Comparison of ENCODE assay signal across 31 cellular contexts in the genomic region with DNA sequence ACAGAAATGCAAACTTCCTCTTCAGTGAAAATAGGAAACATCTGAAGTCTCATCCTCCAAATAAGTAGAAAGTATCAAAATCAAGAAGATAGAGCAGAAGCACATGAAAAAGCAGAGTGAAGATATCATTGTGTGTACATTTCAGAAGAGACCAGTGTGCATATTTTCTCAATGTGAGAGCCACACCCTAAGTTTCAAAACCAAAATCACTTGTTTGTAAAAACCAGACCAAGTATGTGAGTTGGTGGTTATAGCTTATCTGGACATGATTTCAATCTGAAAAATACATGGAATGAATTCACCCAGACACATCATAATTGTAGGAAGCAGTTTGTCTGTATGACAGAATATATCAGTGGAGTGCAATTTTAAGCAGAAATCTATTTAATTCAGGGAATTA.
"Had no signal": no experiment of that assay in that cellular context is flagged by ENCODE, and none has a peak within 500 bp of the region (broad histone marks: within the 10 kb centered on the region; RNA-seq: fewer than 3 reads in every experiment).

No MANE protein-coding gene starts in this region.

- H3K27me3 Mint-ChIP-seq: activated B cell treated with CpG ODN at 0.5 μM for 24 hours; activated CD4-positive, alpha-beta memory T cell treated with anti-CD3 and anti-CD28 coated beads for 36 hours; activated CD4-positive, alpha-beta T cell treated with anti-CD3 and anti-CD28 coated beads, Interleukin-2, amount 10 ng/mL, durations not matched to agents 24 days and 14 days; activated CD8-positive, alpha-beta T cell treated with anti-CD3 and anti-CD28 coated beads for 36 hours; activated naive CD4-positive, alpha-beta T cell treated with anti-CD3 and anti-CD28 coated beads, Interleukin-2, amount 10 ng/mL, durations not matched to agents 7 days and 5 days; activated naive CD4-positive, alpha-beta T cell treated with anti-CD3 and anti-CD28 coated beads, Interleukin-2, amount 50 U/mL, for 24 hours; activated naive CD8-positive, alpha-beta T cell; activated naive CD8-positive, alpha-beta T cell treated with anti-CD3 and anti-CD28 coated beads, Interleukin-2, amount 10 ng/mL, durations not matched to agents 7 days and 5 days; activated naive CD8-positive, alpha-beta T cell treated with anti-CD3 and anti-CD28 coated beads, Interleukin-2, amount 50 U/mL, for 24 hours; activated T-helper 17 cell treated with anti-CD3 and anti-CD28 coated beads, Interleukin-2, amount 50 U/mL, for 72 hours; T-helper 17 cell had no signal

- DNase-seq: activated B cell treated with CpG ODN at 0.5 μM for 24 hours; activated CD4-positive, alpha-beta memory T cell treated with anti-CD3 and anti-CD28 coated beads for 36 hours; activated CD4-positive, alpha-beta T cell treated with anti-CD3 and anti-CD28 coated beads for 4 hours; activated CD4-positive, alpha-beta T cell treated with anti-CD3 and anti-CD28 coated beads, Interleukin-2, amount 10 ng/mL, durations not matched to agents 24 days and 14 days; activated CD4-positive, alpha-beta T cell treated with anti-CD3 and anti-CD28 coated beads, Interleukin-2, amount 50 U/mL, for 1 hour; activated CD4-positive, alpha-beta T cell treated with anti-CD3 and anti-CD28 coated beads, Interleukin-2, amount 50 U/mL, for 4 hours; activated CD4-positive, CD25-positive, alpha-beta regulatory T cell treated with anti-CD3 and anti-CD28 coated beads, Interleukin-2, amount 50 U/mL, for 72 hours; activated CD8-positive, alpha-beta memory T cell treated with anti-CD3 and anti-CD28 coated beads, Interleukin-2, amount 50 U/mL, for 4 hours; activated CD8-positive, alpha-beta T cell treated with anti-CD3 and anti-CD28 coated beads for 36 hours; activated effector memory CD4-positive, alpha-beta T cell treated with anti-CD3 and anti-CD28 coated beads, Interleukin-2, amount 50 U/mL, for 16 hours; activated gamma-delta T cell treated with Interleukin-2 at 50 U/mL for 16 hours; activated naive CD4-positive, alpha-beta T cell; activated naive CD4-positive, alpha-beta T cell treated with anti-CD3 and anti-CD28 coated beads, Interleukin-2, amount 10 ng/mL, durations not matched to agents 7 days and 5 days; activated naive CD8-positive, alpha-beta T cell treated with anti-CD3 and anti-CD28 coated beads, Interleukin-2, amount 10 ng/mL, durations not matched to agents 7 days and 5 days; activated naive CD8-positive, alpha-beta T cell treated with anti-CD3 and anti-CD28 coated beads, Interleukin-2, amount 50 U/mL, for 24 hours; activated T-cell treated with anti-CD3 and anti-CD28 coated beads for 4 hours; activated T-cell treated with anti-CD3 and anti-CD28 coated beads, Interleukin-2, amount 50 U/mL, for 1 hour; activated T-cell treated with anti-CD3 and anti-CD28 coated beads, Interleukin-2, amount 50 U/mL, for 48 hours; amniotic stem cell; aorta; body of pancreas; brain microvascular endothelial cell; central memory CD4-positive, alpha-beta T cell; T-helper 17 cell; T-helper 9 cell had no signal

- H3K27me3 ChIP-seq: body of pancreas, brain microvascular endothelial cell, breast epithelium had no signal

- H3K4me3 ChIP-seq: body of pancreas, breast epithelium had no signal

- H3K27ac Mint-ChIP-seq: activated B cell treated with CpG ODN at 0.5 μM for 24 hours; activated CD4-positive, alpha-beta memory T cell treated with anti-CD3 and anti-CD28 coated beads for 36 hours; activated CD4-positive, alpha-beta T cell treated with anti-CD3 and anti-CD28 coated beads, Interleukin-2, amount 10 ng/mL, durations not matched to agents 24 days and 14 days; activated CD8-positive, alpha-beta T cell treated with anti-CD3 and anti-CD28 coated beads for 36 hours; activated naive CD4-positive, alpha-beta T cell treated with anti-CD3 and anti-CD28 coated beads, Interleukin-2, amount 10 ng/mL, durations not matched to agents 7 days and 5 days; activated naive CD4-positive, alpha-beta T cell treated with anti-CD3 and anti-CD28 coated beads, Interleukin-2, amount 50 U/mL, for 24 hours; activated naive CD8-positive, alpha-beta T cell; activated naive CD8-positive, alpha-beta T cell treated with anti-CD3 and anti-CD28 coated beads, Interleukin-2, amount 10 ng/mL, durations not matched to agents 7 days and 5 days; activated naive CD8-positive, alpha-beta T cell treated with anti-CD3 and anti-CD28 coated beads, Interleukin-2, amount 50 U/mL, for 24 hours; activated T-helper 1 cell treated with anti-CD3 and anti-CD28 coated beads, Interleukin-12 subunit alpha, Interleukin-12 subunit beta, Interleukin-2, Interleukin-4 antibody, amounts not matched to agents 30 ng/mL and 10 ng/mL and 1 ng/mL, durations not matched to agents 14 hours and 24 hours and 36 hours; activated T-helper 17 cell treated with anti-CD3 and anti-CD28 coated beads, Interleukin-2, amount 50 U/mL, for 72 hours; T-helper 17 cell had no signal

- ATAC-seq: activated CD8-positive, alpha-beta T cell treated with anti-CD3 and anti-CD28 coated beads for 36 hours; activated naive CD8-positive, alpha-beta T cell treated with anti-CD3 and anti-CD28 coated beads, Interleukin-2, amount 50 U/mL, for 24 hours; activated T-helper 17 cell treated with anti-CD3 and anti-CD28 coated beads, Interleukin-2, amount 50 U/mL, for 72 hours; body of pancreas; T-helper 17 cell had no signal

- H3K36me3 Mint-ChIP-seq: activated CD4-positive, alpha-beta memory T cell treated with anti-CD3 and anti-CD28 coated beads for 36 hours; activated naive CD4-positive, alpha-beta T cell treated with anti-CD3 and anti-CD28 coated beads, Interleukin-2, amount 10 ng/mL, durations not matched to agents 7 days and 5 days; activated naive CD4-positive, alpha-beta T cell treated with anti-CD3 and anti-CD28 coated beads, Interleukin-2, amount 50 U/mL, for 24 hours; activated naive CD8-positive, alpha-beta T cell; activated naive CD8-positive, alpha-beta T cell treated with anti-CD3 and anti-CD28 coated beads, Interleukin-2, amount 10 ng/mL, durations not matched to agents 7 days and 5 days had no signal

- H3K36me3 ChIP-seq: brain microvascular endothelial cell, breast epithelium had no signal

- H3K27ac ChIP-seq: body of pancreas, brain microvascular endothelial cell, breast epithelium, VCaP had no signal

- H3K4me1 ChIP-seq: body of pancreas, breast epithelium had no signal

- H3K4me1 Mint-ChIP-seq: activated B cell treated with CpG ODN at 0.5 μM for 24 hours; activated CD4-positive, alpha-beta T cell treated with anti-CD3 and anti-CD28 coated beads, Interleukin-2, amount 10 ng/mL, durations not matched to agents 24 days and 14 days; activated naive CD4-positive, alpha-beta T cell treated with anti-CD3 and anti-CD28 coated beads, Interleukin-2, amount 10 ng/mL, durations not matched to agents 7 days and 5 days; activated naive CD4-positive, alpha-beta T cell treated with anti-CD3 and anti-CD28 coated beads, Interleukin-2, amount 50 U/mL, for 24 hours; activated naive CD8-positive, alpha-beta T cell treated with anti-CD3 and anti-CD28 coated beads, Interleukin-2, amount 10 ng/mL, durations not matched to agents 7 days and 5 days; activated naive CD8-positive, alpha-beta T cell treated with anti-CD3 and anti-CD28 coated beads, Interleukin-2, amount 50 U/mL, for 24 hours; activated T-helper 17 cell treated with anti-CD3 and anti-CD28 coated beads, Interleukin-2, amount 50 U/mL, for 72 hours; T-helper 17 cell had no signal

- H3K9me3 Mint-ChIP-seq: activated CD4-positive, alpha-beta T cell treated with anti-CD3 and anti-CD28 coated beads, Interleukin-2, amount 10 ng/mL, durations not matched to agents 24 days and 14 days; activated CD8-positive, alpha-beta T cell treated with anti-CD3 and anti-CD28 coated beads for 36 hours; activated naive CD4-positive, alpha-beta T cell treated with anti-CD3 and anti-CD28 coated beads, Interleukin-2, amount 10 ng/mL, durations not matched to agents 7 days and 5 days; activated naive CD8-positive, alpha-beta T cell treated with anti-CD3 and anti-CD28 coated beads, Interleukin-2, amount 10 ng/mL, durations not matched to agents 7 days and 5 days; activated T-helper 1 cell treated with anti-CD3 and anti-CD28 coated beads, Interleukin-12 subunit alpha, Interleukin-12 subunit beta, Interleukin-2, Interleukin-4 antibody, amounts not matched to agents 30 ng/mL and 10 ng/mL and 1 ng/mL, durations not matched to agents 14 hours and 24 hours and 36 hours; activated T-helper 17 cell treated with anti-CD3 and anti-CD28 coated beads, Interleukin-2, amount 50 U/mL, for 72 hours had no signal

- H3K4me3 Mint-ChIP-seq: activated B cell treated with CpG ODN at 0.5 μM for 24 hours; activated CD4-positive, alpha-beta memory T cell treated with anti-CD3 and anti-CD28 coated beads for 36 hours; activated CD4-positive, alpha-beta T cell treated with anti-CD3 and anti-CD28 coated beads, Interleukin-2, amount 10 ng/mL, durations not matched to agents 24 days and 14 days; activated CD8-positive, alpha-beta T cell treated with anti-CD3 and anti-CD28 coated beads for 36 hours; activated naive CD4-positive, alpha-beta T cell treated with anti-CD3 and anti-CD28 coated beads, Interleukin-2, amount 10 ng/mL, durations not matched to agents 7 days and 5 days; activated naive CD4-positive, alpha-beta T cell treated with anti-CD3 and anti-CD28 coated beads, Interleukin-2, amount 50 U/mL, for 24 hours; activated naive CD8-positive, alpha-beta T cell; activated naive CD8-positive, alpha-beta T cell treated with anti-CD3 and anti-CD28 coated beads, Interleukin-2, amount 10 ng/mL, durations not matched to agents 7 days and 5 days; activated naive CD8-positive, alpha-beta T cell treated with anti-CD3 and anti-CD28 coated beads, Interleukin-2, amount 50 U/mL, for 24 hours; activated T-helper 1 cell treated with anti-CD3 and anti-CD28 coated beads, Interleukin-12 subunit alpha, Interleukin-12 subunit beta, Interleukin-2, Interleukin-4 antibody, amounts not matched to agents 30 ng/mL and 10 ng/mL and 1 ng/mL, durations not matched to agents 14 hours and 24 hours and 36 hours; activated T-helper 17 cell treated with anti-CD3 and anti-CD28 coated beads, Interleukin-2, amount 50 U/mL, for 72 hours; T-helper 17 cell had no signal

- H3K9me3 ChIP-seq: body of pancreas, breast epithelium had no signal
